ENCODE assay signal across 17 cellular contexts in genomic region chr11:11142359-11142758, GRCh38.
DNase-seq lines count a peak whose midpoint lies in the region; ATAC-seq and TF ChIP-seq lines count a peak whose summit lies in the region.
"Had no signal": no experiment of that assay in that cellular context is flagged by ENCODE, and none has a peak within 500 bp of the region (broad histone marks: within the 10 kb centered on the region; RNA-seq: fewer than 3 reads in every experiment).

No MANE protein-coding gene starts in this region.

- TF ChIP-seq EP300 in sigmoid colon (IDR thresholded peaks at IDR 0.05) (no peak), transverse colon (IDR thresholded peaks at IDR 0.05; ENCODE audit: low read depth) (no peak)

- H3K27ac ChIP-seq in cingulate gyrus (ENCODE audit: low read depth, low read length): peak overlapping the region; percentile 39
- H3K27ac ChIP-seq in sigmoid colon: peak overlapping the region; percentile 58 to 78 (median 65)
- H3K27ac ChIP-seq in transverse colon: peak overlapping the region in 3 of 4 donors; percentile 42 to 44 (median 43)
- H3K27ac ChIP-seq: C4-2B had no signal

- DNase-seq in fibroblast of the aortic adventitia (ENCODE audit: low read depth) (peak; percentile 2), sigmoid colon (no peak), transverse colon (no peak), midbrain (lab: John Stamatoyannopoulos, UW) (no peak)
- no peak for DNase-seq in stimulated activated CD4-positive, alpha-beta T cell treated with anti-CD3 and anti-CD28 coated beads, Interleukin-15, amount 100 ng/mL, for 24 hours
- DNase-seq: ACHN, AML-193, DMS79, NCI-H187, NCI-H2107, NCI-H510A treated with DMSO at 0.1 percent for 48 hours, NCI-H82, SIG-M5 had no signal

- intact Hi-C loops in sigmoid colon (cut with DNase I) (no loop called here), transverse colon (cut with DNase I; ENCODE audit: low total_unique reads) (no loop called here)

- H3K4me3 ChIP-seq in fibroblast of the aortic adventitia (ENCODE audit: low read depth, low read length) (no peak overlapping the region), sigmoid colon (no peak overlapping the region), transverse colon (no peak overlapping the region)

- in situ Hi-C loops in transverse colon (cut with MboI; ENCODE audit: low pct_ligation_motif_present in 1 of 4, low pct_unique_long_range_greater_than_20kb in 1 of 4, low sequenced_read_pairs in 3 of 4): no loop called here

- no peak for TF ChIP-seq POLR2A in sigmoid colon (IDR thresholded peaks at IDR 0.05)
- no peak for TF ChIP-seq POLR2A in transverse colon (IDR thresholded peaks at IDR 0.05)

- no peaks in the 10 kb centered on the region for H3K27me3 ChIP-seq in sigmoid colon
- no peaks in the 10 kb centered on the region for H3K27me3 ChIP-seq in transverse colon

- WGBS in sigmoid colon, 2 donors: 74 to 90% methylated on average over 4 of the region's 4 CpGs
- 71 to 77% methylated on average over 3 to 4 of the region's 4 CpGs for WGBS in transverse colon (ENCODE audit: low coverage in 1 of 2), 2 donors

- ATAC-seq in GM18870 (IDR thresholded peaks at IDR 0.05; ENCODE audit: unreplicated experiment) (no peak), GM19328 (IDR thresholded peaks at IDR 0.05; ENCODE audit: unreplicated experiment) (no peak)

- H3K9me3 ChIP-seq in sigmoid colon: no peaks in the 10 kb centered on the region
- H3K9me3 ChIP-seq in transverse colon: no peaks in the 10 kb centered on the region

- H3K36me3 ChIP-seq in sigmoid colon (no peaks in the 10 kb centered on the region), transverse colon (no peaks in the 10 kb centered on the region)

- H3K4me1 ChIP-seq in sigmoid colon (peaks cover 0 to 49% (median 33%) of the 10 kb centered on the region in 4 donors), transverse colon (peaks cover 0 to 8% (median 0%) of the 10 kb centered on the region in 4 donors)

- TF ChIP-seq CTCF in fibroblast of the aortic adventitia (IDR thresholded peaks at IDR 0.05; ENCODE audit: insufficient read depth, low read length): no peak
- no peak for TF ChIP-seq CTCF in sigmoid colon (IDR thresholded peaks at IDR 0.05)
- no peak for TF ChIP-seq CTCF in transverse colon (IDR thresholded peaks at IDR 0.05)
